In genomic region chr2:230716588-230716987, GRCh38 we compare ENCODE assay signal across 19 cellular contexts. TPM values are rescaled to one million over a fixed set of nuclear protein-coding genes. Genes with fewer than 3 reads are reported as not detected.
DNase-seq lines count a peak whose midpoint lies in the region; ATAC-seq, FAIRE-seq and TF ChIP-seq lines count a peak whose summit lies in the region.
"Had no signal": no experiment of that assay in that cellular context is flagged by ENCODE, and none has a peak within 500 bp of the region (broad histone marks: within the 10 kb centered on the region; RNA-seq: fewer than 3 reads in every experiment).

No MANE protein-coding gene starts in this region.

- BruUV-seq in K562 (replicated peaks; lab: Mats Ljungman, UMichigan), result no TSS peak

- no peak overlapping the region for H3K27ac ChIP-seq in CD8-positive, alpha-beta T cell (ENCODE audit: low read depth, low read length)
- no peak overlapping the region for H3K27ac ChIP-seq in K562 (ENCODE audit: extremely low read depth, low read depth, low read length)
- H3K27ac ChIP-seq in neutrophil, result peak overlapping the region; percentile 92
- H3K27ac ChIP-seq: C4-2B, RWPE1 had no signal

- no peaks in the 10 kb centered on the region for H3K9me1 ChIP-seq in K562 (ENCODE audit: control insufficient read depth, insufficient read depth, low read length)

- no peak overlapping the region for H3K9ac ChIP-seq in K562 (ENCODE audit: insufficient read depth in 1 of 2, low read depth in 2 of 2, low read length in 2 of 2)

- peak overlapping the region; percentile 40 for H3K27ac Mint-ChIP-seq in activated CD8-positive, alpha-beta T cell treated with anti-CD3 and anti-CD28 coated beads for 36 hours
- no peak overlapping the region for H3K27ac Mint-ChIP-seq in activated CD8-positive, alpha-beta T cell treated with anti-CD3 and anti-CD28 coated beads, Interleukin-2, amount 10 ng/mL, durations not matched to agents 7 days and 5 days
- H3K27ac Mint-ChIP-seq in CD8-positive, alpha-beta T cell, result peak overlapping the region; percentile 77

- WGBS in K562 (ENCODE audit: insufficient coverage, low coverage, missing lambda C conversion rate), result 70% methylated on average over 4 of the region's 4 CpGs

- TF ChIP-seq POLR2A in K562 (conservative IDR thresholded peaks at IDR 0.05), result no peak

- no peak overlapping the region for H3K4me2 ChIP-seq in K562 (ENCODE audit: insufficient read depth, low read length)

- no peak for DNase-seq in activated CD8-positive, alpha-beta T cell treated with anti-CD3 and anti-CD28 coated beads for 36 hours
- no peak for DNase-seq in activated CD8-positive, alpha-beta T cell treated with anti-CD3 and anti-CD28 coated beads, Interleukin-2, amount 10 ng/mL, durations not matched to agents 7 days and 5 days
- no peak for DNase-seq in CD8-positive, alpha-beta T cell
- DNase-seq in K562 (ENCODE audit: extremely low read depth in 1 of 4, low spot score in 3 of 4) (no peak), MG63 (no peak)
- DNase-seq in activated T-cell treated with anti-CD3 and anti-CD28 coated beads, Interleukin-2, amount 50 U/mL, for 4 hours, result no peak
- DNase-seq: 8988T, DMS79, GOT3, NCI-H1092, NCI-H1694, NCI-H345, NCI-H526 treated with DMSO at 0.1 percent for 48 hours had no signal

- FAIRE-seq in K562 (lab: Jason Lieb, UNC), result no peak
- FAIRE-seq: G401.6, GM12892 had no signal

- peaks cover 58% of the 10 kb centered on the region for H3K36me3 Mint-ChIP-seq in activated CD8-positive, alpha-beta T cell treated with anti-CD3 and anti-CD28 coated beads for 36 hours (ENCODE audit: low read depth)
- H3K36me3 Mint-ChIP-seq in activated CD8-positive, alpha-beta T cell treated with anti-CD3 and anti-CD28 coated beads, Interleukin-2, amount 10 ng/mL, durations not matched to agents 7 days and 5 days (ENCODE audit: low read depth), result peaks cover 57% of the 10 kb centered on the region
- H3K36me3 Mint-ChIP-seq in CD8-positive, alpha-beta T cell, result peaks cover 33% of the 10 kb centered on the region
- peaks cover 27% of the 10 kb centered on the region for H3K36me3 Mint-ChIP-seq in activated T-cell treated with anti-CD3 and anti-CD28 coated beads, Interleukin-2, amount 50 U/mL, for 4 hours (ENCODE audit: insufficient read depth)

- no peaks in the 10 kb centered on the region for H3K27me3 Mint-ChIP-seq in activated CD8-positive, alpha-beta T cell treated with anti-CD3 and anti-CD28 coated beads for 36 hours
- no peaks in the 10 kb centered on the region for H3K27me3 Mint-ChIP-seq in activated CD8-positive, alpha-beta T cell treated with anti-CD3 and anti-CD28 coated beads, Interleukin-2, amount 10 ng/mL, durations not matched to agents 7 days and 5 days (ENCODE audit: low read depth)
- no peaks in the 10 kb centered on the region for H3K27me3 Mint-ChIP-seq in CD8-positive, alpha-beta T cell (ENCODE audit: low read depth)
- no peaks in the 10 kb centered on the region for H3K27me3 Mint-ChIP-seq in activated T-cell treated with anti-CD3 and anti-CD28 coated beads, Interleukin-2, amount 50 U/mL, for 4 hours (ENCODE audit: low read depth)

- no peak for TF ChIP-seq RAD21 in K562 (CRISPR knock-in tag; conservative IDR thresholded peaks at IDR 0.05 in 1 of 2, IDR thresholded peaks at IDR 0.05 in 1 of 2)

- H3K4me3 ChIP-seq in CD8-positive, alpha-beta T cell (ENCODE audit: low read depth, low read length), result no peak overlapping the region
- no peak overlapping the region for H3K4me3 ChIP-seq in K562
- H3K4me3 ChIP-seq in neutrophil (ENCODE audit: low read depth in 1 of 2, low read length in 1 of 2), result peak overlapping the region; percentile 6 to 95
- H3K4me3 ChIP-seq in MG63, result no peak overlapping the region

- peaks cover 95% of the 10 kb centered on the region for H3K79me2 ChIP-seq in K562 (ENCODE audit: control insufficient read depth, insufficient read depth, low read length)

- H3K36me3 ChIP-seq in CD8-positive, alpha-beta T cell (ENCODE audit: insufficient read depth, low read length), result no peaks in the 10 kb centered on the region
- H3K36me3 ChIP-seq in K562 (ENCODE audit: control insufficient read depth, insufficient read depth, low read length), result peaks cover 55% of the 10 kb centered on the region
- no peaks in the 10 kb centered on the region for H3K36me3 ChIP-seq in neutrophil
- peaks cover 26% of the 10 kb centered on the region for H3K36me3 ChIP-seq in MG63

- POLR2A ChIA-PET in activated CD8-positive, alpha-beta T cell treated with anti-CD3 and anti-CD28 coated beads for 36 hours (lab: Charles Lee), result interaction anchor here (0.7 to 1.6 kb wide), 2 partner anchors 55 to 77 kb away, joined by 3 read pairs; no protein-coding TSS in a partner anchor
- POLR2A ChIA-PET in activated CD8-positive, alpha-beta T cell treated with anti-CD3 and anti-CD28 coated beads, Interleukin-2, amount 10 ng/mL, durations not matched to agents 7 days and 5 days (lab: Charles Lee), result no interaction called here
- POLR2A ChIA-PET in CD8-positive, alpha-beta T cell (lab: Charles Lee), result no interaction called here
- POLR2A ChIA-PET in K562 (lab: Yijun Ruan, JAX), result interaction anchor here (1.1 to 2.2 kb wide), 2 partner anchors 9 to 14 kb away, joined by 3 to 7 read pairs; no protein-coding TSS in a partner anchor

- CTCF ChIA-PET in activated CD8-positive, alpha-beta T cell treated with anti-CD3 and anti-CD28 coated beads for 36 hours (lab: Charles Lee), result interaction anchor here (0.5 to 3.0 kb wide), 2 partner anchors 53 to 82 kb away, joined by 3 to 18 read pairs; no protein-coding TSS in a partner anchor
- CTCF ChIA-PET in activated CD8-positive, alpha-beta T cell treated with anti-CD3 and anti-CD28 coated beads, Interleukin-2, amount 10 ng/mL, durations not matched to agents 7 days and 5 days (lab: Charles Lee), result interaction anchor here (1.2 to 3.9 kb wide), 3 partner anchors 58 to 98 kb away, joined by 4 to 32 read pairs (median 11); no protein-coding TSS in a partner anchor
- CTCF ChIA-PET in CD8-positive, alpha-beta T cell (lab: Charles Lee), result interaction anchor here (1.1 to 1.3 kb wide), 2 partner anchors 27 to 81 kb away, joined by 3 to 4 read pairs; no protein-coding TSS in a partner anchor
- CTCF ChIA-PET in K562 (lab: Yijun Ruan, JAX; ENCODE audit: low intra/inter-chr PET ratio), result no interaction called here

- H4K20me1 ChIP-seq in K562 (replicated peaks; ENCODE audit: control insufficient read depth, insufficient read depth, low read length), result peaks cover 36% of the 10 kb centered on the region

- in situ Hi-C loops in K562 (cut with MboI), result no loop called here

- H3K27me3 ChIP-seq in CD8-positive, alpha-beta T cell (ENCODE audit: insufficient read depth, low read length), result no peaks in the 10 kb centered on the region
- H3K27me3 ChIP-seq in K562 (ENCODE audit: control insufficient read depth in 2 of 2, insufficient read depth in 2 of 2, low read length in 2 of 2), result no peaks in the 10 kb centered on the region
- H3K27me3 ChIP-seq in neutrophil, result no peaks in the 10 kb centered on the region
- H3K27me3 ChIP-seq in MG63, result no peaks in the 10 kb centered on the region

- H3K4me1 Mint-ChIP-seq in activated CD8-positive, alpha-beta T cell treated with anti-CD3 and anti-CD28 coated beads for 36 hours (ENCODE audit: low read depth), result peaks cover 66% of the 10 kb centered on the region
- peaks cover 73% of the 10 kb centered on the region for H3K4me1 Mint-ChIP-seq in activated CD8-positive, alpha-beta T cell treated with anti-CD3 and anti-CD28 coated beads, Interleukin-2, amount 10 ng/mL, durations not matched to agents 7 days and 5 days (ENCODE audit: low read depth)
- H3K4me1 Mint-ChIP-seq in CD8-positive, alpha-beta T cell (ENCODE audit: low read depth), result peaks cover 75% of the 10 kb centered on the region
- H3K4me1 Mint-ChIP-seq in activated T-cell treated with anti-CD3 and anti-CD28 coated beads, Interleukin-2, amount 50 U/mL, for 4 hours (ENCODE audit: low read depth), result peaks cover 70% of the 10 kb centered on the region

- no peaks in the 10 kb centered on the region for H3K9me3 Mint-ChIP-seq in activated CD8-positive, alpha-beta T cell treated with anti-CD3 and anti-CD28 coated beads for 36 hours
- no peaks in the 10 kb centered on the region for H3K9me3 Mint-ChIP-seq in activated CD8-positive, alpha-beta T cell treated with anti-CD3 and anti-CD28 coated beads, Interleukin-2, amount 10 ng/mL, durations not matched to agents 7 days and 5 days (ENCODE audit: insufficient read depth)
- no peaks in the 10 kb centered on the region for H3K9me3 Mint-ChIP-seq in CD8-positive, alpha-beta T cell
- H3K9me3 Mint-ChIP-seq in activated T-cell treated with anti-CD3 and anti-CD28 coated beads, Interleukin-2, amount 50 U/mL, for 4 hours, result no peaks in the 10 kb centered on the region

- intact Hi-C loops in activated CD8-positive, alpha-beta T cell treated with anti-CD3 and anti-CD28 coated beads for 36 hours (cut with micrococcal nuclease), result no loop called here
- intact Hi-C loops in CD8-positive, alpha-beta T cell (cut with DNase I, micrococcal nuclease), result loop anchor here in 1 of 2 experiments (5.0 to 10.0 kb wide), 2 partner anchors 382 to 794 kb away; partner anchors contain the start of genes FBXO36 and TRIP12
- intact Hi-C loops in K562 (cut with micrococcal nuclease), result loop anchor here (10.0 kb wide), 1 partner anchor 302 kb away; the partner anchor contains the start of gene SP100

- H2AFZ ChIP-seq in K562 (ENCODE audit: low read depth, low read length), result no peak overlapping the region

- TF ChIP-seq CTCF in activated CD8-positive, alpha-beta T cell treated with anti-CD3 and anti-CD28 coated beads for 36 hours (IDR thresholded peaks at IDR 0.05), result no peak
- no peak for TF ChIP-seq CTCF in CD8-positive, alpha-beta T cell (IDR thresholded peaks at IDR 0.05)
- TF ChIP-seq CTCF in K562 (IDR thresholded peaks at IDR 0.05 in 2 of 3, conservative IDR thresholded peaks at IDR 0.05 in 1 of 3; ENCODE audit: insufficient read depth in 2 of 3, low read depth in 1 of 3, low read length in 3 of 3) (no peak), neutrophil (IDR thresholded peaks at IDR 0.05) (no peak)

- TF ChIP-seq EP300 in K562 (IDR thresholded peaks at IDR 0.05; ENCODE audit: low read length), result no peak

- no peak for ATAC-seq in activated CD8-positive, alpha-beta T cell treated with anti-CD3 and anti-CD28 coated beads for 36 hours
- no peak for ATAC-seq in activated CD8-positive, alpha-beta T cell treated with anti-CD3 and anti-CD28 coated beads, Interleukin-2, amount 10 ng/mL, durations not matched to agents 7 days and 5 days
- no peak for ATAC-seq in CD8-positive, alpha-beta T cell
- ATAC-seq in K562 (no peak), GM19351 (IDR thresholded peaks at IDR 0.05; ENCODE audit: unreplicated experiment) (no peak)
- no peak for ATAC-seq in activated T-cell treated with anti-CD3 and anti-CD28 coated beads, Interleukin-2, amount 50 U/mL, for 4 hours

- no peaks in the 10 kb centered on the region for H3K9me3 ChIP-seq in CD8-positive, alpha-beta T cell (ENCODE audit: low read length)
- H3K9me3 ChIP-seq in K562 (replicated peaks; ENCODE audit: control insufficient read depth, insufficient read depth, low read depth, low read length), result no peaks in the 10 kb centered on the region
- H3K9me3 ChIP-seq in neutrophil, result no peaks in the 10 kb centered on the region
- no peaks in the 10 kb centered on the region for H3K9me3 ChIP-seq in MG63

- no peak overlapping the region for H3K4me3 Mint-ChIP-seq in activated CD8-positive, alpha-beta T cell treated with anti-CD3 and anti-CD28 coated beads for 36 hours
- no peak overlapping the region for H3K4me3 Mint-ChIP-seq in activated CD8-positive, alpha-beta T cell treated with anti-CD3 and anti-CD28 coated beads, Interleukin-2, amount 10 ng/mL, durations not matched to agents 7 days and 5 days
- H3K4me3 Mint-ChIP-seq in CD8-positive, alpha-beta T cell, result peak overlapping the region; percentile 4
- no peak overlapping the region for H3K4me3 Mint-ChIP-seq in activated T-cell treated with anti-CD3 and anti-CD28 coated beads, Interleukin-2, amount 50 U/mL, for 4 hours

- peaks cover 67% of the 10 kb centered on the region for H3K4me1 ChIP-seq in CD8-positive, alpha-beta T cell (ENCODE audit: insufficient read depth, low read length)
- H3K4me1 ChIP-seq in K562 (replicated peaks in 1 of 2; ENCODE audit: control insufficient read depth in 2 of 2, insufficient read depth in 2 of 2, low read length in 2 of 2) (peaks cover 18 to 25% of the 10 kb centered on the region in 2 experiments; a peak in 4 of 5 replicates), neutrophil (ENCODE audit: control insufficient read depth in 1 of 2, insufficient read depth in 1 of 2, low read depth in 1 of 2, low read length in 1 of 2) (peaks cover 84 to 87% of the 10 kb centered on the region in 2 experiments)

RNA-seq across cellular contexts. Expression of gene CAB39, which starts 3.9 kb away (rescaled TPM):
- total RNA-seq in activated CD8-positive, alpha-beta T cell treated with anti-CD3 and anti-CD28 coated beads for 36 hours, result 100 to 1,000 TPM; 119 to 120 TPM
- 100 to 1,000 TPM; 175 to 178 TPM for total RNA-seq in activated CD8-positive, alpha-beta T cell treated with anti-CD3 and anti-CD28 coated beads, Interleukin-2, amount 10 ng/mL, durations not matched to agents 7 days and 5 days
- total RNA-seq in CD8-positive, alpha-beta T cell, result 10 to 100 TPM; 36.4 to 42.6 TPM
- total RNA-seq in K562 (2011; cell fraction: chromatin; rRNA removed; ENCODE audit: low replicate concordance), result 40.4 and 84.2 TPM in 2 replicates
- total RNA-seq in K562 (2011; cell fraction: nucleolus; rRNA removed), result 26.8 and 29.9 TPM in 2 replicates
- 50.8 and 86.8 TPM in 2 replicates for total RNA-seq in K562 (2011; cell fraction: nucleoplasm; rRNA removed)
- 48.3 and 52.6 TPM in 2 replicates for total RNA-seq in K562 (2014; rRNA removed)
- total RNA-seq in K562 (2014; rRNA removed; fragmentation: Illumina TruSeq; extraction: Trizol), result 70.6 and 78.4 TPM in 2 replicates
- total RNA-seq in K562 (2015; rRNA removed; fragmentation: Illumina TruSeq; extraction: Trizol), result 91.8 and 94.4 TPM in 2 replicates
- total RNA-seq in K562 (2021), result 70.4 and 74.7 TPM in 2 replicates
- polyA plus RNA-seq in K562 (2011; rRNA removed), result 62.8 and 85.9 TPM in 2 replicates
- 21.4 and 31.9 TPM in 2 replicates for polyA plus RNA-seq in K562 (2011; cell fraction: cytosol; rRNA removed)
- polyA plus RNA-seq in K562 (2011; cell fraction: nucleus; rRNA removed), result 30.5 and 39.5 TPM in 2 replicates
- polyA plus RNA-seq in K562 (2012), result 51.1 and 51.6 TPM in 2 replicates
- polyA plus RNA-seq in K562 (2014; fragmentation: Illumina TruSeq; extraction: Trizol), result 66.0 and 70.1 TPM in 2 replicates
- polyA plus RNA-seq in K562 (2014; fragmentation: Nextera tagmentation; extraction: Ambion mirVana), result 10 to 100 TPM; 27.2 to 37.4 TPM
- polyA plus RNA-seq in K562 (2014; rRNA removed), result 51.8 and 52.8 TPM in 2 replicates
- 113 and 122 TPM in 2 replicates for polyA minus RNA-seq in K562 (2011; rRNA and poly(A)+ RNA removed)
- 46.9 and 70.5 TPM in 2 replicates for polyA minus RNA-seq in K562 (2011; cell fraction: cytosol; rRNA and poly(A)+ RNA removed)
- 28.0 and 46.1 TPM in 2 replicates for polyA minus RNA-seq in K562 (2011; cell fraction: nucleus; rRNA and poly(A)+ RNA removed)
- total RNA-seq in MG63 (2014; rRNA removed; shearing (Covaris generic); ENCODE audit: low replicate concordance), result 31.8 and 34.2 TPM in 2 replicates
- 100 to 1,000 TPM; 125 to 133 (median 128) TPM for total RNA-seq in activated T-cell treated with anti-CD3 and anti-CD28 coated beads, Interleukin-2, amount 50 U/mL, for 4 hours

Comparison
In these comparisons a context has a peak if more than half of its experiments do, and no peak if none do; other contexts are left out.
1. POLR2A ChIA-PET loops: an anchor here in activated CD8-positive, alpha-beta T cell treated with anti-CD3 and anti-CD28 coated beads for 36 hours (0.7 to 1.6 kb wide) and K562 (1.1 to 2.2 kb wide); none called in activated CD8-positive, alpha-beta T cell treated with anti-CD3 and anti-CD28 coated beads, Interleukin-2, amount 10 ng/mL, durations not matched to agents 7 days and 5 days and CD8-positive, alpha-beta T cell.
2. H3K4me3 ChIP-seq: peak in neutrophil (2 of 2); none in CD8-positive, alpha-beta T cell (single experiment), K562 (single experiment) and MG63 (single experiment).